Comparison of ENCODE assay signal across 6 cellular contexts in genomic region chr3:51974277-51974962, GRCh38. TPM values are rescaled to one million over a fixed set of nuclear protein-coding genes. Genes with fewer than 3 reads are reported as not detected.
DNase-seq lines count a peak whose midpoint lies in the region; ATAC-seq and TF ChIP-seq lines count a peak whose summit lies in the region.

No MANE protein-coding gene starts in this region.

- H3K27me3 ChIP-seq in PC-9 (ENCODE audit: insufficient read depth, low read depth) (no peaks in the 10 kb centered on the region), heart left ventricle (no peaks in the 10 kb centered on the region), thoracic aorta (replicated peaks; ENCODE audit: insufficient read depth) (no peaks in the 10 kb centered on the region)

- TF ChIP-seq CTCF in PC-9 (conservative IDR thresholded peaks at IDR 0.05) (peak; percentile 61), heart left ventricle (IDR thresholded peaks at IDR 0.05) (peak in 5 of 12 donors; percentile 3 to 38 (median 28)), thoracic aorta (IDR thresholded peaks at IDR 0.05) (peak; percentile 29)

- intact Hi-C loops in PC-9 (cut with micrococcal nuclease; ENCODE audit: unreplicated experiment): loop anchor here (1.0 kb wide), 1 partner anchor 32 kb away; the partner anchor contains the start of gene PARP3
- intact Hi-C loops in heart left ventricle (cut with DNase I): loop anchor here in 7 of 10 donors (1.0 to 2.0 kb wide), 2 partner anchors 32 kb away; partner anchors contain the start of gene PARP3 (in 7 of the 7)

- POLR2A ChIA-PET in PC-9 (lab: Charles Lee; ENCODE audit: unreplicated experiment): interaction anchor here (0.5 to 1.2 kb wide), 4 partner anchors 9 to 306 kb away, joined by 3 to 11 read pairs (median 7); partner anchors contain the start of genes ACY1, RRP9 and WDR82

- peak overlapping the region; percentile 97 for H3K4me3 ChIP-seq in PC-9
- H3K4me3 ChIP-seq in heart left ventricle: peak overlapping the region; percentile 47 to 87 (median 70)
- H3K4me3 ChIP-seq in thoracic aorta: peak overlapping the region; percentile 92

- DNase-seq in PC-9 (peak in 1 of 2 experiments; percentile 34), heart left ventricle (peak in 1 of 5 donors; percentile 56), thoracic aorta (ENCODE audit: low spot score) (no peak), OCI-M2 (lab: John Stamatoyannopoulos, UW; ENCODE audit: unreplicated experiment) (no peak)

- peaks cover 30% of the 10 kb centered on the region for H3F3A ChIP-seq in PC-9 (ENCODE audit: insufficient read depth, low read depth)

- BruUV-seq in PC-9 (replicated peaks; lab: Mats Ljungman, UMichigan): no TSS peak

- 12 to 24% (median 21%) methylated on average over 24 to 30 of the region's 30 CpGs for WGBS in heart left ventricle, 4 donors

- no peaks in the 10 kb centered on the region for H3K9me2 ChIP-seq in PC-9 (ENCODE audit: insufficient read depth)

- no peak for TF ChIP-seq POLR2A in heart left ventricle (IDR thresholded peaks at IDR 0.05)

- H3K27ac ChIP-seq in PC-9 (0 out of 2 replicates have a peak overlapping the region, but pooled peaks have one; percentile 5), heart left ventricle (peak overlapping the region; percentile 89 to 98 (median 96)), thoracic aorta (peak overlapping the region; percentile 96)

- H3K9me3 ChIP-seq in PC-9 (ENCODE audit: insufficient read depth, low read depth): no peaks in the 10 kb centered on the region
- no peaks in the 10 kb centered on the region for H3K9me3 ChIP-seq in heart left ventricle
- no peaks in the 10 kb centered on the region for H3K9me3 ChIP-seq in thoracic aorta

- H3K36me3 ChIP-seq in PC-9 (ENCODE audit: low read depth) (no peaks in the 10 kb centered on the region), heart left ventricle (peaks cover 0 to 10% (median 0%) of the 10 kb centered on the region in 9 donors), thoracic aorta (no peaks in the 10 kb centered on the region)

- CTCF ChIA-PET in PC-9 (lab: Charles Lee): interaction anchor here (0.6 to 1.8 kb wide), 4 partner anchors 8 to 276 kb away, joined by 3 to 15 read pairs (median 4); partner anchors contain the start of genes ACY1, PARP3 and RRP9

- H4K20me1 ChIP-seq in PC-9 (ENCODE audit: insufficient read depth): no peaks in the 10 kb centered on the region

- ATAC-seq in GM21447 (IDR thresholded peaks at IDR 0.05; ENCODE audit: unreplicated experiment) (peak; percentile 14), heart left ventricle (peak; percentile 12 to 29 (median 25)), thoracic aorta (ENCODE audit: insufficient number of reproducible peaks, low FRiP score, low read depth) (peak; percentile 9), HG03196 (IDR thresholded peaks at IDR 0.05; ENCODE audit: unreplicated experiment) (no peak)

- peaks cover 8% of the 10 kb centered on the region; the same call in 1 of the 2 replicates for H3K4me1 ChIP-seq in PC-9 (replicated peaks; ENCODE audit: insufficient read depth)
- peaks cover 5 to 58% (median 23%) of the 10 kb centered on the region in 12 donors for H3K4me1 ChIP-seq in heart left ventricle
- H3K4me1 ChIP-seq in thoracic aorta (ENCODE audit: control insufficient read depth in 1 of 2, low read depth in 2 of 2): peaks cover 5 to 25% of the 10 kb centered on the region in 2 donors

- peaks cover 14% of the 10 kb centered on the region; the same call in 1 of the 2 replicates for H3K79me2 ChIP-seq in PC-9 (ENCODE audit: low read depth)

- peak overlapping the region; percentile 97 for H2AFZ ChIP-seq in PC-9

- peak overlapping the region; percentile 78 for H3K4me2 ChIP-seq in PC-9

RNA-seq across cellular contexts. Expression of gene ABHD14A, which starts 0.4 kb away (rescaled TPM):
- 7.1 and 9.9 TPM in 2 replicates for total RNA-seq in PC-9 (2021)
- total RNA-seq in heart left ventricle: 10 to 100 TPM; 17.7 to 51.4 (median 22.1) TPM
- 10 to 100 TPM; 21.7 to 70.3 TPM for polyA plus RNA-seq in heart left ventricle
- total RNA-seq in thoracic aorta: 10 to 100 TPM in 1 of 2 donors, 1 to 10 TPM in 1; 9.7 to 24.0 TPM

RNA-seq across cellular contexts. Expression of gene ABHD14B, which starts 0.6 kb away (rescaled TPM):
- total RNA-seq in PC-9 (2021) (63.2 and 64.4 TPM in 2 replicates), heart left ventricle (10 to 100 TPM in 7 of 9 donors, 1 to 10 TPM in 2; 8.7 to 22.2 (median 12.3) TPM), thoracic aorta (10 to 100 TPM; 28.6 to 55.2 TPM)
- polyA plus RNA-seq in heart left ventricle: 10 to 100 TPM; 11.5 to 19.8 TPM

RNA-seq across cellular contexts. Expression of gene PCBP4, which starts 7.2 kb away (rescaled TPM):
- total RNA-seq in PC-9 (2021) (14.7 and 17.9 TPM in 2 replicates), heart left ventricle (100 to 1,000 TPM in 2 of 9 donors, 10 to 100 TPM in 7; 55.4 to 149 (median 63.9) TPM), thoracic aorta (100 to 1,000 TPM; 127 to 144 TPM)
- polyA plus RNA-seq in heart left ventricle: 100 to 1,000 TPM in 1 of 2 donors, 10 to 100 TPM in 1; 64.8 to 101 TPM

RNA-seq across cellular contexts. Expression of gene ACY1, which starts 8.9 kb away (rescaled TPM):
- total RNA-seq in PC-9 (2021) (52.2 and 63.3 TPM in 2 replicates), heart left ventricle (10 to 100 TPM; 14.8 to 45.3 (median 27.7) TPM), thoracic aorta (10 to 100 TPM in 1 of 2 donors, 1 to 10 TPM in 1; 6.1 to 12.3 TPM)
- polyA plus RNA-seq in heart left ventricle: 10 to 100 TPM; 18.3 to 21.2 TPM

RNA-seq across cellular contexts. Expression of gene GPR62, which starts 19.2 kb away (rescaled TPM):
- total RNA-seq in PC-9 (2021) (not detected in 2 replicates), heart left ventricle (under 1 TPM in 5 of 9 donors, not detected in 4; 0.13 to 0.27 (median 0.21) TPM), thoracic aorta (not detected)
- polyA plus RNA-seq in heart left ventricle: under 1 TPM; 0.06 to 0.11 TPM

Comparison
In these comparisons a context has a peak if more than half of its experiments do, and no peak if none do; other contexts are left out.
1. H3K27ac ChIP-seq: peak in every context shown above with its lines; median percentile 96 in thoracic aorta; 96 in heart left ventricle; 5 in PC-9.